Comparison of ENCODE assay signal across 8 cellular contexts in the genomic region with DNA sequence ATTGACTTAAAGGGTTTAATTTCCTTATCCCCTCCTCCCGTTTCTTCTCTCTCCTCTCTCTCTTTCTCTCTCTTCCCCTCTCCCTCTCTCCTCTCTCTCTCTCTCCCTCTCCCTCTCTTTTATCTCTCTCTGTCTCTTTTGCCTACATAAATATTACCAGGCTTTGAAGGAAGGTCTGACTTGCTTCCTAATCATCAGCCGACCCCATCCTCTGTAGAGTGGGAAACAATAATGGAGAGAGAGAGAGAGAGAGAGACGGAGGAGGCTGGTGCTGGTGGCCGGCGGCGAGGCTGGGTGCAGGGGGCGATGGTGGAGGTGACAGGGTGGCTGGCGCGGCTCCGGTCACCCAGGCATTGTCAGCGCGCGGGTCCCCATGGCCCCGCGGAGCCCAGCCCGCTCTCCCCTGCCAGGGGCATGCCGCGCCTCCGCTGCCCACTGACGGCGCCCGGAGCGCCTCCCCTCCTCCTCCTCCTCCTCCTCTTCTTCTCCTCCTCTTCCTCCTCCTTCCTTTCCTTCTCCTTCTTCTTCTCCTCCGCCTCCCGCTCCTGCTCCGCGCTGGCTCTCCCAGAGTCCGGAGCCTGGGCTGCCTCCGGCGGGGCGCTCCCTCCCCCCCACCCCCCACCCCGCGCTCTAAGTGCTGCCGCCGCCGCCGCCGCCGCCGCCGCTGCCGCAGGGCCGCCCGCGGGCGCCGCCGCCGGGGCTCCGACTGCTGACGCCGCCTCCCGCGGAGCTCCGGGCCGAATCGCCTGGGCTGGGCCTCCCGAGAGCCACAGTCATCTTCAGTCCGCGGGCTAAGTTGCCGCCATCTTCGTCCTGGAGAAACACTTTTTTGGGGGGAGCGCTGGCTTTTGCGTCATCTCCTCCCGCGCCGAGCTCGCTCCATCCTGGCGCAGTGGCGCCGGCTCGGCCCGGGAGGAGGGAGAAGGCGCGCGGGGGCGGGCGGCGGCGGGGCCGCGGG.
DNase-seq lines count a peak whose midpoint lies in the region; ATAC-seq and TF ChIP-seq lines count a peak whose summit lies in the region.

No MANE protein-coding gene starts in this region.

- no peak overlapping the region for H3K27ac ChIP-seq in SJCRH30
- no peak overlapping the region for H3K27ac ChIP-seq in trophoblast cell (ENCODE audit: low read depth, low read length)

- H3K27me3 Mint-ChIP-seq in activated CD4-positive, alpha-beta memory T cell treated with anti-CD3 and anti-CD28 coated beads, Interleukin-2, amount 10 ng/mL, durations not matched to agents 7 days and 5 days, result peaks cover 32% of the 10 kb centered on the region

- H3K79me2 ChIP-seq in trophoblast cell (ENCODE audit: control insufficient read depth, insufficient read depth, low read length, poor library complexity), result no peaks in the 10 kb centered on the region

- CTCF ChIA-PET in activated CD4-positive, alpha-beta memory T cell treated with anti-CD3 and anti-CD28 coated beads, Interleukin-2, amount 10 ng/mL, durations not matched to agents 7 days and 5 days (lab: Charles Lee), result no interaction called here

- no peaks in the 10 kb centered on the region for H3K4me1 ChIP-seq in SJCRH30
- H3K4me1 ChIP-seq in trophoblast cell (ENCODE audit: control insufficient read depth in 1 of 2, insufficient read depth in 2 of 2, low read length in 2 of 2), result peaks cover 8 to 15% of the 10 kb centered on the region in 2 experiments

- no peak overlapping the region for H3K18ac ChIP-seq in trophoblast cell (ENCODE audit: low read length)

- no peak overlapping the region for H3K27ac Mint-ChIP-seq in activated CD4-positive, alpha-beta memory T cell treated with anti-CD3 and anti-CD28 coated beads, Interleukin-2, amount 10 ng/mL, durations not matched to agents 7 days and 5 days

- no peak overlapping the region for H3K4ac ChIP-seq in trophoblast cell (ENCODE audit: low read depth, low read length)

- H3K4me1 Mint-ChIP-seq in activated CD4-positive, alpha-beta memory T cell treated with anti-CD3 and anti-CD28 coated beads, Interleukin-2, amount 10 ng/mL, durations not matched to agents 7 days and 5 days, result peaks cover 6% of the 10 kb centered on the region

- no peak overlapping the region for H2BK12ac ChIP-seq in trophoblast cell (ENCODE audit: low read length)

- H4K91ac ChIP-seq in trophoblast cell (ENCODE audit: low read depth, low read length), result peak overlapping the region; percentile 10

- no peak overlapping the region for H3K14ac ChIP-seq in trophoblast cell (ENCODE audit: low read length)

- H3K27me3 ChIP-seq in SJCRH30 (no peaks in the 10 kb centered on the region; the same call in 1 of the 2 replicates), trophoblast cell (ENCODE audit: insufficient read depth, low read length) (peaks cover 12% of the 10 kb centered on the region)

- ATAC-seq in GM21825 (IDR thresholded peaks at IDR 0.05; ENCODE audit: unreplicated experiment), result no peak

- H3K9me3 Mint-ChIP-seq in activated CD4-positive, alpha-beta memory T cell treated with anti-CD3 and anti-CD28 coated beads, Interleukin-2, amount 10 ng/mL, durations not matched to agents 7 days and 5 days, result no peaks in the 10 kb centered on the region

- H2AFZ ChIP-seq in trophoblast cell (ENCODE audit: insufficient read depth, low read length, poor library complexity), result peak overlapping the region; percentile 75

- H2AK5ac ChIP-seq in trophoblast cell (ENCODE audit: low read length), result no peak overlapping the region

- no peak for TF ChIP-seq CTCF in fibroblast of mammary gland (conservative IDR thresholded peaks at IDR 0.05; ENCODE audit: control insufficient read depth, insufficient read depth, low read depth, low read length)

- H4K12ac ChIP-seq in trophoblast cell (ENCODE audit: low read depth, low read length), result no peak overlapping the region

- WGBS in trophoblast cell (ENCODE audit: extremely low coverage, insufficient coverage, insufficient read length), result no CpG with 5 or more reads among the region's 82 CpGs

- H3K4me2 ChIP-seq in trophoblast cell (ENCODE audit: low read length), result peak overlapping the region; percentile 100

- no peak overlapping the region for H4K8ac ChIP-seq in trophoblast cell (ENCODE audit: low read depth, low read length)

- no peak overlapping the region for H3K9ac ChIP-seq in trophoblast cell (ENCODE audit: low read length)

- H3K4me3 ChIP-seq in SJCRH30, result peak overlapping the region; percentile 43
- H3K4me3 ChIP-seq in fibroblast of mammary gland (ENCODE audit: control insufficient read depth, low read depth, low read length), result peak overlapping the region; percentile 39
- peak overlapping the region; percentile 74 for H3K4me3 ChIP-seq in trophoblast cell (ENCODE audit: low read depth, low read length)

- H3K9me3 ChIP-seq in SJCRH30 (replicated peaks), result no peaks in the 10 kb centered on the region
- no peaks in the 10 kb centered on the region for H3K9me3 ChIP-seq in trophoblast cell (ENCODE audit: insufficient read depth, low read depth, low read length)

- DNase-seq in NCI-H82 (lab: John Stamatoyannopoulos, UW) (peak; percentile 65), NCI-H82 treated with DMSO at 0.1 percent for 48 hours (lab: John Stamatoyannopoulos, UW; ENCODE audit: unreplicated experiment) (no peak), SJCRH30 (no peak), fibroblast of mammary gland (ENCODE audit: low read depth) (peak; percentile 20), trophoblast cell (no peak), HuH-7.5 (ENCODE audit: low spot score) (no peak)
- DNase-seq in activated CD4-positive, alpha-beta memory T cell treated with anti-CD3 and anti-CD28 coated beads, Interleukin-2, amount 10 ng/mL, durations not matched to agents 7 days and 5 days, result no peak

- H3K36me3 ChIP-seq in SJCRH30 (no peaks in the 10 kb centered on the region), trophoblast cell (ENCODE audit: control insufficient read depth in 1 of 2, insufficient read depth in 2 of 2, low read length in 2 of 2) (no peaks in the 10 kb centered on the region)

- POLR2A ChIA-PET in activated CD4-positive, alpha-beta memory T cell treated with anti-CD3 and anti-CD28 coated beads, Interleukin-2, amount 10 ng/mL, durations not matched to agents 7 days and 5 days (lab: Charles Lee), result no interaction called here

- peaks cover 1% of the 10 kb centered on the region for H3K79me1 ChIP-seq in trophoblast cell (ENCODE audit: low read length)

- no peaks in the 10 kb centered on the region for H3K36me3 Mint-ChIP-seq in activated CD4-positive, alpha-beta memory T cell treated with anti-CD3 and anti-CD28 coated beads, Interleukin-2, amount 10 ng/mL, durations not matched to agents 7 days and 5 days (ENCODE audit: low read depth)

- no peak overlapping the region for H3K23ac ChIP-seq in trophoblast cell (ENCODE audit: low read length)

- no peak overlapping the region for H2BK120ac ChIP-seq in trophoblast cell (ENCODE audit: insufficient read depth, low read length, poor library complexity)

- H3K4me3 Mint-ChIP-seq in activated CD4-positive, alpha-beta memory T cell treated with anti-CD3 and anti-CD28 coated beads, Interleukin-2, amount 10 ng/mL, durations not matched to agents 7 days and 5 days, result no peak overlapping the region

- no peak overlapping the region for H2BK5ac ChIP-seq in trophoblast cell (ENCODE audit: low read depth, low read length, poor library complexity)

Comparison
In these comparisons a context has a peak if more than half of its experiments do, and no peak if none do; other contexts are left out.
1. DNase-seq: peak in NCI-H82 (single experiment) and fibroblast of mammary gland (single experiment); none in NCI-H82 treated with DMSO at 0.1 percent for 48 hours (single experiment), SJCRH30 (0 of 2), trophoblast cell (0 of 2), activated CD4-positive, alpha-beta memory T cell treated with anti-CD3 and anti-CD28 coated beads, Interleukin-2, amount 10 ng/mL, durations not matched to agents 7 days and 5 days (single experiment) and HuH-7.5 (single experiment).
2. Peak in every context shown above with its lines, with median percentiles within 50 percentile points of each other: H3K4me3 ChIP-seq.